In the genomic region with DNA sequence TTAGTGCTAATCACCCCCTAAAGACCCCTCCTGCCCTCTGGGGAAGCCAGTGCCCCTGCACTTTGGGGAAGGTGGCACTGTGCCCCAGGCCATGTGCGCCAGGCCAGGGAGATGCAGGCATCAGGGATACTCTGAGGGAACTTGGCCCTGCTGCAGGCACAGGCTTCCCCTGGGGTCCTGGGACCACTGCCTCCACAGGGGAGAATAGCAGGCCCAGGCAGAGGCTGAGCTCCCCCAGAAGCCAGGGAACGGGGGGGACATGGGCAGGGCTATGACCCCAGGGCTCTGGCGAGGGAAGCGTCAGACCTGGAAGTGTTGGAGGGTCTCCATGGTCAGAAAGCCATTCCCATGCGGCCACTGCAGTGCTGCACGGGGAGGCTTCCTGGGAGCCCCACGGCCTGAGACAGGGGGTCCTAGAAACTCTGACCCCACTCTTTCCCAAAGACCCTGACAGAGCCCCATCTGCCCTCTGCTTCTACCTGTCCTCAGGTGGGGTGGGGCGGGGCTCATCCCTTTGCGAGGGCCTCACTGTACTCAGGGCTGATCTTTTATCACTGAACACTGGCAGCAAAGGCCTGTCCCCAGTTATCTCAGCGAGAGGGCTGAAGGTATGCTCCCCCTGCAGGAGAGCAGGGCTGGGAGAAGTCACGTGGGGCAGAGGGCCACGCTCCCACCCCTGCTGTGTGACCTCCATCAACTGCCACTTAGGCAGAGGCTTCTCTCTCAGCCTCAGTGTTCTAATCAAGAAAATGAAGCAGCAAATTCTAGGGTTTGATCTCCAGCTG, we compare ENCODE assay signal across 20 cellular contexts.
DNase-seq lines count a peak whose midpoint lies in the region; ATAC-seq, FAIRE-seq and TF ChIP-seq lines count a peak whose summit lies in the region.
"Had no signal": no experiment of that assay in that cellular context is flagged by ENCODE, and none has a peak within 500 bp of the region (broad histone marks: within the 10 kb centered on the region; RNA-seq: fewer than 3 reads in every experiment).

No MANE protein-coding gene starts in this region.

- no peak overlapping the region for H3K4me3 ChIP-seq in CD8-positive, alpha-beta memory T cell (ENCODE audit: low read length)
- H3K4me3 ChIP-seq in K562 (no peak overlapping the region), hepatocyte (no peak overlapping the region)
- H3K4me3 ChIP-seq: coronary artery had no signal

- POLR2A ChIA-PET in CD8-positive, alpha-beta memory T cell (lab: Charles Lee), result no interaction called here
- POLR2A ChIA-PET in K562 (lab: Yijun Ruan, JAX), result interaction anchor here (1.0 kb wide), 1 partner anchor 16 kb away, joined by 3 read pairs; no protein-coding TSS in a partner anchor

- no peaks in the 10 kb centered on the region for H3K79me2 ChIP-seq in K562 (ENCODE audit: control insufficient read depth, insufficient read depth, low read length)
- no peaks in the 10 kb centered on the region for H3K79me2 ChIP-seq in hepatocyte

- peak in 1 of 2 experiments; percentile 10; a peak in 1 of 4 replicates for TF ChIP-seq RAD21 in K562 (CRISPR knock-in tag; conservative IDR thresholded peaks at IDR 0.05 in 1 of 2, IDR thresholded peaks at IDR 0.05 in 1 of 2)

- H3K27ac Mint-ChIP-seq in CD8-positive, alpha-beta memory T cell, result peak overlapping the region in 1 of 8 donors; percentile 41
- H3K27ac Mint-ChIP-seq in activated CD8-positive, alpha-beta memory T cell treated with anti-CD3 and anti-CD28 coated beads, Interleukin-2, amount 10 ng/mL, durations not matched to agents 7 days and 5 days, result no peak overlapping the region
- H3K27ac Mint-ChIP-seq: CD4-positive, alpha-beta memory T cell had no signal

- H3K27ac ChIP-seq in CD8-positive, alpha-beta memory T cell (ENCODE audit: low read depth, low read length), result peak overlapping the region; percentile 16
- peak overlapping the region; percentile 66 for H3K27ac ChIP-seq in K562 (ENCODE audit: extremely low read depth, low read depth, low read length)
- no peak overlapping the region for H3K27ac ChIP-seq in hepatocyte
- H3K27ac ChIP-seq: coronary artery, RWPE1, upper lobe of left lung had no signal

- no TSS peak for BruUV-seq in K562 (replicated peaks; lab: Mats Ljungman, UMichigan)

- H3K9me1 ChIP-seq in K562 (ENCODE audit: control insufficient read depth, insufficient read depth, low read length), result peaks cover 2% of the 10 kb centered on the region

- H4K20me1 ChIP-seq in K562 (replicated peaks; ENCODE audit: control insufficient read depth, insufficient read depth, low read length) (no peaks in the 10 kb centered on the region), hepatocyte (ENCODE audit: insufficient read depth, poor library complexity, severe bottlenecking) (no peaks in the 10 kb centered on the region)

- ATAC-seq in K562, result peak; percentile 95
- ATAC-seq in HG03135 (IDR thresholded peaks at IDR 0.05; ENCODE audit: unreplicated experiment), result no peak
- no peak for ATAC-seq in activated CD8-positive, alpha-beta memory T cell treated with anti-CD3 and anti-CD28 coated beads, Interleukin-2, amount 10 ng/mL, durations not matched to agents 7 days and 5 days
- no peak for ATAC-seq in HG03342 (IDR thresholded peaks at IDR 0.05; ENCODE audit: unreplicated experiment)

- peak; percentile 33; the same call in 1 of the 2 replicates for TF ChIP-seq EP300 in K562 (IDR thresholded peaks at IDR 0.05; ENCODE audit: low read length)

- H3K9me3 ChIP-seq in CD8-positive, alpha-beta memory T cell (ENCODE audit: low read length), result no peaks in the 10 kb centered on the region
- no peaks in the 10 kb centered on the region for H3K9me3 ChIP-seq in K562 (replicated peaks; ENCODE audit: control insufficient read depth, insufficient read depth, low read depth, low read length)
- no peaks in the 10 kb centered on the region for H3K9me3 ChIP-seq in hepatocyte (ENCODE audit: low read depth)
- H3K9me3 ChIP-seq: upper lobe of left lung had no signal

- H2AFZ ChIP-seq in K562 (ENCODE audit: low read depth, low read length) (peak overlapping the region; percentile 72), hepatocyte (no peak overlapping the region)

- no peak for TF ChIP-seq POLR2A in K562 (conservative IDR thresholded peaks at IDR 0.05)

- CTCF ChIA-PET in CD8-positive, alpha-beta memory T cell (lab: Charles Lee), result no interaction called here
- CTCF ChIA-PET in K562 (lab: Yijun Ruan, JAX; ENCODE audit: low intra/inter-chr PET ratio), result no interaction called here
- CTCF ChIA-PET in activated CD8-positive, alpha-beta memory T cell treated with anti-CD3 and anti-CD28 coated beads, Interleukin-2, amount 10 ng/mL, durations not matched to agents 7 days and 5 days (lab: Charles Lee), result no interaction called here

- DNase-seq in CD8-positive, alpha-beta memory T cell, result no peak
- DNase-seq in K562 (ENCODE audit: extremely low read depth in 1 of 4, low spot score in 3 of 4) (peak; percentile 80 to 87 (median 82)), hepatocyte (ENCODE audit: low spot score) (peak; percentile 28), retina (peak; percentile 39), kidney tubule cell (ENCODE audit: low spot score) (no peak)
- DNase-seq in activated CD8-positive, alpha-beta memory T cell treated with anti-CD3 and anti-CD28 coated beads, Interleukin-2, amount 10 ng/mL, durations not matched to agents 7 days and 5 days, result no peak
- DNase-seq: activated CD4-positive, alpha-beta T cell treated with anti-CD3 and anti-CD28 coated beads for 48 hours; activated effector memory CD4-positive, alpha-beta T cell treated with anti-CD3 and anti-CD28 coated beads, Interleukin-2, amount 50 U/mL, for 16 hours; CD4-positive, alpha-beta memory T cell; DMS79; MV-4-11; NCI-H187 treated with DMSO at 0.1 percent for 48 hours; SW 1271 had no signal

- H3K9me3 Mint-ChIP-seq in CD8-positive, alpha-beta memory T cell, result no peaks in the 10 kb centered on the region
- no peaks in the 10 kb centered on the region for H3K9me3 Mint-ChIP-seq in activated CD8-positive, alpha-beta memory T cell treated with anti-CD3 and anti-CD28 coated beads, Interleukin-2, amount 10 ng/mL, durations not matched to agents 7 days and 5 days (ENCODE audit: low read depth)
- H3K9me3 Mint-ChIP-seq: CD4-positive, alpha-beta memory T cell had no signal

- no peaks in the 10 kb centered on the region for H3K27me3 ChIP-seq in CD8-positive, alpha-beta memory T cell (ENCODE audit: insufficient read depth, low read length, poor library complexity, severe bottlenecking)
- H3K27me3 ChIP-seq in K562 (ENCODE audit: control insufficient read depth in 2 of 2, insufficient read depth in 2 of 2, low read length in 2 of 2), result no peaks in the 10 kb centered on the region
- no peaks in the 10 kb centered on the region for H3K27me3 ChIP-seq in hepatocyte
- H3K27me3 ChIP-seq: upper lobe of left lung had no signal

- intact Hi-C loops in K562 (cut with micrococcal nuclease), result no loop called here

- H3K9me2 ChIP-seq in hepatocyte (replicated peaks; ENCODE audit: insufficient read depth), result no peaks in the 10 kb centered on the region

- no peak overlapping the region for H3K4me3 Mint-ChIP-seq in CD8-positive, alpha-beta memory T cell
- H3K4me3 Mint-ChIP-seq in activated CD8-positive, alpha-beta memory T cell treated with anti-CD3 and anti-CD28 coated beads, Interleukin-2, amount 10 ng/mL, durations not matched to agents 7 days and 5 days, result no peak overlapping the region
- H3K4me3 Mint-ChIP-seq: CD4-positive, alpha-beta memory T cell had no signal

- H3K4me2 ChIP-seq in K562 (ENCODE audit: insufficient read depth, low read length) (peak overlapping the region; percentile 29; the same call in 1 of the 2 replicates), hepatocyte (peak overlapping the region; percentile 73)

- peak; percentile 92 for FAIRE-seq in K562 (lab: Jason Lieb, UNC)
- FAIRE-seq: endothelial cell of umbilical vein, TTC549 had no signal

- in situ Hi-C loops in K562 (cut with MboI), result no loop called here

- H3K36me3 ChIP-seq in CD8-positive, alpha-beta memory T cell (ENCODE audit: insufficient read depth, low read length), result no peaks in the 10 kb centered on the region
- no peaks in the 10 kb centered on the region for H3K36me3 ChIP-seq in K562 (ENCODE audit: control insufficient read depth, insufficient read depth, low read length)
- H3K36me3 ChIP-seq in hepatocyte (replicated peaks; ENCODE audit: insufficient read depth, low read depth), result no peaks in the 10 kb centered on the region
- H3K36me3 ChIP-seq: upper lobe of left lung had no signal

- no peaks in the 10 kb centered on the region for H3K4me1 Mint-ChIP-seq in CD8-positive, alpha-beta memory T cell
- no peaks in the 10 kb centered on the region for H3K4me1 Mint-ChIP-seq in activated CD8-positive, alpha-beta memory T cell treated with anti-CD3 and anti-CD28 coated beads, Interleukin-2, amount 10 ng/mL, durations not matched to agents 7 days and 5 days
- H3K4me1 Mint-ChIP-seq: CD4-positive, alpha-beta memory T cell had no signal

- 30% methylated on average over 9 of the region's 12 CpGs for WGBS in K562 (ENCODE audit: insufficient coverage, low coverage, missing lambda C conversion rate)
- 91% methylated on average over 12 of the region's 12 CpGs for WGBS in hepatocyte (ENCODE audit: low lambda C conversion rate, missing lambda C conversion rate)

- peaks cover 3 to 6% of the 10 kb centered on the region in 2 donors for H3K27me3 Mint-ChIP-seq in CD8-positive, alpha-beta memory T cell
- H3K27me3 Mint-ChIP-seq in activated CD8-positive, alpha-beta memory T cell treated with anti-CD3 and anti-CD28 coated beads, Interleukin-2, amount 10 ng/mL, durations not matched to agents 7 days and 5 days, result no peaks in the 10 kb centered on the region
- H3K27me3 Mint-ChIP-seq: CD4-positive, alpha-beta memory T cell had no signal

- TF ChIP-seq CTCF in K562 (IDR thresholded peaks at IDR 0.05 in 2 of 3, conservative IDR thresholded peaks at IDR 0.05 in 1 of 3; ENCODE audit: insufficient read depth in 2 of 3, low read depth in 1 of 3, low read length in 3 of 3) (peak; percentile 41 to 52 (median 49); a peak in 4 of 6 replicates), hepatocyte (IDR thresholded peaks at IDR 0.05; ENCODE audit: poor library complexity) (peak; percentile 12)

- H3K9ac ChIP-seq in K562 (ENCODE audit: insufficient read depth in 1 of 2, low read depth in 2 of 2, low read length in 2 of 2), result peak overlapping the region; percentile 17 to 77; a peak in 3 of 4 replicates

- no peaks in the 10 kb centered on the region for H3K4me1 ChIP-seq in CD8-positive, alpha-beta memory T cell (ENCODE audit: insufficient read depth, low read length)
- peaks cover 19 to 44% of the 10 kb centered on the region in 2 experiments; a peak in 4 of 5 replicates for H3K4me1 ChIP-seq in K562 (replicated peaks in 1 of 2; ENCODE audit: control insufficient read depth in 2 of 2, insufficient read depth in 2 of 2, low read length in 2 of 2)
- peaks cover 15% of the 10 kb centered on the region for H3K4me1 ChIP-seq in hepatocyte (ENCODE audit: insufficient read depth)

- H3K36me3 Mint-ChIP-seq in CD8-positive, alpha-beta memory T cell, result no peaks in the 10 kb centered on the region
- H3K36me3 Mint-ChIP-seq in activated CD8-positive, alpha-beta memory T cell treated with anti-CD3 and anti-CD28 coated beads, Interleukin-2, amount 10 ng/mL, durations not matched to agents 7 days and 5 days, result no peaks in the 10 kb centered on the region
- H3K36me3 Mint-ChIP-seq: CD4-positive, alpha-beta memory T cell had no signal

TF ChIP-seq in K562, 482 proteins besides CTCF, POLR2A, EP300 and RAD21 (continues in another document):
- TF ChIP-seq KLF10 (CRISPR knock-in tag; IDR thresholded peaks at IDR 0.05) (no peak), PHF20 (IDR thresholded peaks at IDR 0.05; ENCODE audit: partially characterized antibody) (no peak)

Comparison
In these comparisons a context has a peak if more than half of its experiments do, and no peak if none do; other contexts are left out.
1. DNase-seq: peak in K562 (4 of 4), hepatocyte (single experiment) and retina (single experiment); none in CD8-positive, alpha-beta memory T cell (0 of 5), activated CD8-positive, alpha-beta memory T cell treated with anti-CD3 and anti-CD28 coated beads, Interleukin-2, amount 10 ng/mL, durations not matched to agents 7 days and 5 days (single experiment) and kidney tubule cell (single experiment).